In genomic region chr1:2462819-2463218, GRCh38 we compare ENCODE assay signal across 27 cellular contexts. TPM values are rescaled to one million over a fixed set of nuclear protein-coding genes. Genes with fewer than 3 reads are reported as not detected.
"Had no signal": no experiment of that assay in that cellular context is flagged by ENCODE, and none has a peak within 500 bp of the region (broad histone marks: within the 10 kb centered on the region; RNA-seq: fewer than 3 reads in every experiment).

No MANE protein-coding gene starts in this region.

- H3K27me3 ChIP-seq: Peyer's patch had no signal

- H3K9me3 ChIP-seq: adrenal gland, Peyer's patch, SK-N-SH had no signal

- H3K4me2 ChIP-seq: SK-N-SH had no signal

- H3K36me3 ChIP-seq: adrenal gland, brain microvascular endothelial cell, Peyer's patch, SJSA1 had no signal

- H3K27ac ChIP-seq: adrenal gland, brain microvascular endothelial cell, Peyer's patch, SJSA1 had no signal

- ATAC-seq: activated CD4-positive, alpha-beta T cell treated with anti-CD3 and anti-CD28 coated beads for 36 hours; activated CD8-positive, alpha-beta T cell treated with anti-CD3 and anti-CD28 coated beads, Interleukin-2, amount 10 ng/mL, durations not matched to agents 7 days and 5 days; activated naive CD4-positive, alpha-beta T cell treated with anti-CD3 and anti-CD28 coated beads, Interleukin-2, amount 50 U/mL, for 72 hours had no signal

- H3K36me3 Mint-ChIP-seq: activated naive CD4-positive, alpha-beta T cell treated with anti-CD3 and anti-CD28 coated beads, Interleukin-2, amount 50 U/mL, for 72 hours had no signal

- H3K27me3 Mint-ChIP-seq: activated CD4-positive, alpha-beta T cell treated with anti-CD3 and anti-CD28 coated beads for 36 hours; activated CD4-positive, alpha-beta T cell treated with anti-CD3 and anti-CD28 coated beads, Interleukin-2, amount 10 ng/mL, durations not matched to agents 7 days and 5 days had no signal

- H3K9me3 Mint-ChIP-seq: activated CD4-positive, alpha-beta T cell treated with anti-CD3 and anti-CD28 coated beads, Interleukin-2, amount 10 ng/mL, durations not matched to agents 7 days and 5 days; activated naive CD4-positive, alpha-beta T cell treated with anti-CD3 and anti-CD28 coated beads for 36 hours; activated naive CD4-positive, alpha-beta T cell treated with anti-CD3 and anti-CD28 coated beads, Interleukin-2, amount 50 U/mL, for 72 hours; activated T-cell treated with anti-CD3 and anti-CD28 coated beads, Interleukin-2, amount 50 U/mL, for 24 hours; T-helper 1 cell treated with Interleukin-12 subunit alpha and Interleukin-12 subunit beta and Interleukin-4 antibody, amounts not matched to agents 30 μg/mL and 1 μg/mL, for 36 hours; T-helper 2 cell treated with Interferon-gamma antibody and Interleukin-4, amounts not matched to agents 5 μg/mL and 100 μg/mL, for 36 hours had no signal

- H3K4me3 Mint-ChIP-seq: activated CD4-positive, alpha-beta T cell treated with anti-CD3 and anti-CD28 coated beads for 36 hours; activated CD4-positive, alpha-beta T cell treated with anti-CD3 and anti-CD28 coated beads, Interleukin-2, amount 10 ng/mL, durations not matched to agents 7 days and 5 days; activated CD8-positive, alpha-beta T cell treated with anti-CD3 and anti-CD28 coated beads, Interleukin-2, amount 10 ng/mL, durations not matched to agents 7 days and 5 days; activated naive CD4-positive, alpha-beta T cell treated with anti-CD3 and anti-CD28 coated beads for 36 hours; activated T-cell treated with anti-CD3 and anti-CD28 coated beads, Interleukin-2, amount 50 U/mL, for 24 hours; T-helper 1 cell treated with Interleukin-12 subunit alpha and Interleukin-12 subunit beta and Interleukin-4 antibody, amounts not matched to agents 30 μg/mL and 1 μg/mL, for 36 hours; T-helper 2 cell treated with Interferon-gamma antibody and Interleukin-4, amounts not matched to agents 5 μg/mL and 100 μg/mL, for 36 hours had no signal

- H3K4me1 Mint-ChIP-seq: activated CD4-positive, alpha-beta T cell treated with anti-CD3 and anti-CD28 coated beads for 36 hours; activated CD4-positive, alpha-beta T cell treated with anti-CD3 and anti-CD28 coated beads, Interleukin-2, amount 10 ng/mL, durations not matched to agents 7 days and 5 days had no signal

- H3K9ac ChIP-seq: SK-N-SH had no signal

- H3K27ac Mint-ChIP-seq: activated CD4-positive, alpha-beta T cell treated with anti-CD3 and anti-CD28 coated beads for 36 hours; activated CD4-positive, alpha-beta T cell treated with anti-CD3 and anti-CD28 coated beads, Interleukin-2, amount 10 ng/mL, durations not matched to agents 7 days and 5 days; activated CD8-positive, alpha-beta T cell treated with anti-CD3 and anti-CD28 coated beads, Interleukin-2, amount 10 ng/mL, durations not matched to agents 7 days and 5 days; activated naive CD4-positive, alpha-beta T cell treated with anti-CD3 and anti-CD28 coated beads for 36 hours; activated naive CD4-positive, alpha-beta T cell treated with anti-CD3 and anti-CD28 coated beads, Interleukin-2, amount 50 U/mL, for 72 hours; activated T-cell treated with anti-CD3 and anti-CD28 coated beads, Interleukin-2, amount 50 U/mL, for 24 hours; T-helper 1 cell treated with Interleukin-12 subunit alpha and Interleukin-12 subunit beta and Interleukin-4 antibody, amounts not matched to agents 30 μg/mL and 1 μg/mL, for 36 hours; T-helper 2 cell treated with Interferon-gamma antibody and Interleukin-4, amounts not matched to agents 5 μg/mL and 100 μg/mL, for 36 hours had no signal

- H3K4me3 ChIP-seq: adrenal gland, Peyer's patch, SJSA1 had no signal

- DNase-seq: activated CD4-positive, alpha-beta T cell treated with anti-CD3 and anti-CD28 coated beads for 36 hours; activated CD4-positive, alpha-beta T cell treated with anti-CD3 and anti-CD28 coated beads, Interleukin-2, amount 10 ng/mL, durations not matched to agents 7 days and 5 days; activated CD4-positive, alpha-beta T cell treated with anti-CD3 and anti-CD28 coated beads, Interleukin-2, amount 50 U/mL, for 48 hours; activated CD8-positive, alpha-beta T cell treated with anti-CD3 and anti-CD28 coated beads, Interleukin-2, amount 10 ng/mL, durations not matched to agents 7 days and 5 days; activated gamma-delta T cell treated with Interleukin-2 at 50 U/mL for 16 hours; activated naive CD4-positive, alpha-beta T cell treated with anti-CD3 and anti-CD28 coated beads for 36 hours; activated T-cell treated with anti-CD3 and anti-CD28 coated beads, Interleukin-2, amount 50 U/mL, for 24 hours; anterior cingulate cortex; brain microvascular endothelial cell; central memory CD4-positive, alpha-beta T cell; NCI-H1092 treated with DMSO at 0.1 percent for 48 hours; NCI-H146; NCI-H187; NCI-H2029 treated with DMSO at 0.1 percent for 48 hours; NCI-H2107; NCI-H345; NCI-H524 treated with DMSO at 0.1 percent for 48 hours; Peyer's patch; SHP77 treated with DMSO at 0.1 percent for 48 hours; SK-N-SH had no signal

RNA-seq across cellular contexts. Expression of gene PLCH2, which starts 13.3 kb away (rescaled TPM):
- total RNA-seq: M059J, NCI-H460 had no signal
